ENCODE assay signal across 25 cellular contexts in genomic region chr11:18379201-18379600, GRCh38. TPM values are rescaled to one million over a fixed set of nuclear protein-coding genes. Genes with fewer than 3 reads are reported as not detected.
"Had no signal": no experiment of that assay in that cellular context is flagged by ENCODE, and none has a peak within 500 bp of the region (broad histone marks: within the 10 kb centered on the region; RNA-seq: fewer than 3 reads in every experiment).

No MANE protein-coding gene starts in this region.

- H3K9me3 ChIP-seq: breast epithelium, gastrocnemius medialis, left ventricle myocardium inferior, pancreas, right lobe of liver, stomach had no signal

- H3K4me3 ChIP-seq: breast epithelium, gastrocnemius medialis, left ventricle myocardium inferior, pancreas, right lobe of liver, stomach had no signal

- H3K27ac ChIP-seq: breast epithelium, gastrocnemius medialis, left ventricle myocardium inferior, pancreas, right lobe of liver, stomach had no signal

- H3K4me3 Mint-ChIP-seq: activated CD4-positive, alpha-beta T cell treated with anti-CD3 and anti-CD28 coated beads, Interleukin-2, amount 10 ng/mL, durations not matched to agents 7 days and 5 days; activated naive CD4-positive, alpha-beta T cell treated with anti-CD3 and anti-CD28 coated beads, Interleukin-2, amount 10 ng/mL, durations not matched to agents 7 days and 5 days; activated naive CD8-positive, alpha-beta T cell treated with anti-CD3 and anti-CD28 coated beads, Interleukin-2, amount 50 U/mL, for 24 hours; activated T-cell treated with anti-CD3 and anti-CD28 coated beads, Interleukin-2, amount 50 U/mL, for 4 hours; type B pancreatic cell had no signal

- H3K27me3 ChIP-seq: breast epithelium, gastrocnemius medialis, pancreas, right lobe of liver, stomach had no signal

- H3K36me3 Mint-ChIP-seq: activated naive CD4-positive, alpha-beta T cell treated with anti-CD3 and anti-CD28 coated beads, Interleukin-2, amount 10 ng/mL, durations not matched to agents 7 days and 5 days; type B pancreatic cell had no signal

- H3K36me3 ChIP-seq: breast epithelium, gastrocnemius medialis, left ventricle myocardium inferior, pancreas, right lobe of liver, stomach had no signal

- ATAC-seq: activated CD4-positive, CD25-positive, alpha-beta regulatory T cell treated with anti-CD3 and anti-CD28 coated beads, Interleukin-2, amount 50 U/mL, for 24 hours; activated naive CD8-positive, alpha-beta T cell treated with anti-CD3 and anti-CD28 coated beads, Interleukin-2, amount 50 U/mL, for 24 hours; activated T-cell treated with anti-CD3 and anti-CD28 coated beads, Interleukin-2, amount 50 U/mL, for 4 hours; esophagus mucosa; gastrocnemius medialis; right lobe of liver had no signal

- H3K27ac Mint-ChIP-seq: activated CD4-positive, alpha-beta T cell treated with anti-CD3 and anti-CD28 coated beads, Interleukin-2, amount 10 ng/mL, durations not matched to agents 7 days and 5 days; activated naive CD4-positive, alpha-beta T cell treated with anti-CD3 and anti-CD28 coated beads, Interleukin-2, amount 10 ng/mL, durations not matched to agents 7 days and 5 days; activated naive CD8-positive, alpha-beta T cell treated with anti-CD3 and anti-CD28 coated beads, Interleukin-2, amount 50 U/mL, for 24 hours; type B pancreatic cell had no signal

- H3K27me3 Mint-ChIP-seq: activated CD4-positive, alpha-beta T cell treated with anti-CD3 and anti-CD28 coated beads, Interleukin-2, amount 10 ng/mL, durations not matched to agents 7 days and 5 days; activated naive CD4-positive, alpha-beta T cell treated with anti-CD3 and anti-CD28 coated beads, Interleukin-2, amount 10 ng/mL, durations not matched to agents 7 days and 5 days; activated naive CD8-positive, alpha-beta T cell treated with anti-CD3 and anti-CD28 coated beads, Interleukin-2, amount 50 U/mL, for 24 hours; type B pancreatic cell had no signal

- DNase-seq: activated CD4-positive, alpha-beta T cell treated with anti-CD3 and anti-CD28 coated beads, Interleukin-2, amount 10 ng/mL, durations not matched to agents 7 days and 5 days; activated CD8-positive, alpha-beta memory T cell treated with anti-CD3 and anti-CD28 coated beads, Interleukin-2, amount 50 U/mL, for 4 hours; activated effector memory CD4-positive, alpha-beta T cell treated with Interleukin-2 at 50 U/mL for 16 hours; activated naive CD4-positive, alpha-beta T cell treated with anti-CD3 and anti-CD28 coated beads, Interleukin-2, amount 10 ng/mL, durations not matched to agents 7 days and 5 days; activated naive CD8-positive, alpha-beta T cell treated with anti-CD3 and anti-CD28 coated beads, Interleukin-2, amount 50 U/mL, for 24 hours; activated T-cell treated with anti-CD3 and anti-CD28 coated beads, Interleukin-2, amount 50 U/mL, for 4 hours; anterior cingulate cortex; cerebellar nuclear complex; effector CD4-positive, alpha-beta T cell; gastrocnemius medialis; head of caudate nucleus; left ventricle myocardium inferior; mammary epithelial cell; pancreas; right lobe of liver; small intestine; stimulated activated CD4-positive, alpha-beta T cell treated with anti-CD3 and anti-CD28 coated beads, Interleukin-15, amount 100 ng/mL, for 24 hours; stimulated activated CD4-positive, alpha-beta T cell treated with anti-CD3 and anti-CD28 coated beads, Interleukin-2, amount 100 ng/mL, for 48 hours; stomach had no signal

- H3K9me3 Mint-ChIP-seq: activated CD4-positive, alpha-beta T cell treated with anti-CD3 and anti-CD28 coated beads, Interleukin-2, amount 10 ng/mL, durations not matched to agents 7 days and 5 days; activated naive CD4-positive, alpha-beta T cell treated with anti-CD3 and anti-CD28 coated beads, Interleukin-2, amount 10 ng/mL, durations not matched to agents 7 days and 5 days; activated naive CD8-positive, alpha-beta T cell treated with anti-CD3 and anti-CD28 coated beads, Interleukin-2, amount 50 U/mL, for 24 hours; activated T-cell treated with anti-CD3 and anti-CD28 coated beads, Interleukin-2, amount 50 U/mL, for 4 hours; type B pancreatic cell had no signal

RNA-seq across cellular contexts. Expression of gene LDHC, which starts 32.9 kb away (rescaled TPM):
- total RNA-seq: activated CD4-positive, alpha-beta T cell treated with anti-CD3 and anti-CD28 coated beads, Interleukin-2, amount 10 ng/mL, durations not matched to agents 7 days and 5 days; breast epithelium; esophagus mucosa; left ventricle myocardium inferior; mononuclear cell; temporal lobe had no signal
